Comparison of ENCODE assay signal across 12 cellular contexts in the genomic region with DNA sequence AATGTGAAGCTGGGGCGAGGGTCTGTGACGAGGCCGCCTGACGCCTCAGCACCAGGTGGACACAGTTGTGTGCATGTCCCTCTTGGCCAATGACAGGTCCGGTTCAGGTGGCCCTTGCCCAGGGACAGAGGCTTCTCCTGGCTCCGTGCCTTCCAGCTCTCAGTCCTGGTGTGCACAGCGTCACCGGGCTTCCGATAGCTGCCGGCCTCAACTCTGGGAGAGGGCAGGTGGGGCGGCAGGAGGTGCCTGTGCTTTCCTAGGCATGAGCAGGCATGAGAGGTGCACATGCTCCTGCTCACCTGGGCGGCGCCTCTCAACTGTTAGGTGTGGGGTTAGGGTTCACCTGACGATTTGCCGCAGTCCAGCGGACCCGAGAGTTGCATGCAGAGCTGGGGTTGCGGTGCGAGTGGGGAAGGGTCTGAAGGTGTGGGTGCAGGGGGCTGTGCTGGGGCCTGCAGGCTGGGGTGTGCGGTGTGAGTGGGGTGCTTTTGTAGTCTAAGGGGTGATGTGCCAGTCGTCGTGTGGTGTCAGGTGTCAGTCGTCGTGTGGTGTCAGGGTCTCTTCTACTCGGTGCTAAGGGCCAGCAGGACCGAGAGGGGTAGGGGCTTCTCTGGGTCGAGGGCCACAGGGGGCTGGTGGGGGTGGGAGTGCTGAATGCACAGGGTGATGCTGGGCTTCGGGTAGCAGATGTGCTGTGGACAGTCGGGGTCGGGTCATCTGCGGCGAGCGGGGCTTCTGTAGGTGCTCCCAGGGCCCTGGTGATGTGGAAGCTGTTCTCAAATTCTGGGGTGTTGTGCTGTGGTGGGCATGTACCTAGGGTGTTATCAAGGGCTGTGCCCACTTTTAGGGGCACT. TPM values are rescaled to one million over a fixed set of nuclear protein-coding genes. Genes with fewer than 3 reads are reported as not detected.
DNase-seq lines count a peak whose midpoint lies in the region; TF ChIP-seq lines count a peak whose summit lies in the region.
"Had no signal": no experiment of that assay in that cellular context is flagged by ENCODE, and none has a peak within 500 bp of the region (broad histone marks: within the 10 kb centered on the region; RNA-seq: fewer than 3 reads in every experiment).

No MANE protein-coding gene starts in this region.

- no peaks in the 10 kb centered on the region for H4K20me1 ChIP-seq in smooth muscle cell (ENCODE audit: low read depth)

- H3K9ac ChIP-seq in smooth muscle cell (ENCODE audit: low read depth) = no peak overlapping the region

- 88% methylated on average over 28 of the region's 33 CpGs for WGBS in esophagus muscularis mucosa
- WGBS in smooth muscle cell (ENCODE audit: low lambda C conversion rate) = 94% methylated on average over 29 of the region's 33 CpGs

- TF ChIP-seq CTCF in esophagus muscularis mucosa (IDR thresholded peaks at IDR 0.05) (no peak), smooth muscle cell (IDR thresholded peaks at IDR 0.05; ENCODE audit: borderline replicate concordance, insufficient read depth, poor library complexity, severe bottlenecking) (no peak)

- H3K4me1 ChIP-seq in esophagus muscularis mucosa (peaks cover 30 to 71% (median 61%) of the 10 kb centered on the region in 4 donors), smooth muscle cell (ENCODE audit: low read depth) (peaks cover 4% of the 10 kb centered on the region)

- H3F3A ChIP-seq in smooth muscle cell (ENCODE audit: low read depth) = peaks cover 11% of the 10 kb centered on the region

- peak; percentile 60 for DNase-seq in DMS53 (lab: John Stamatoyannopoulos, UW)
- no peak for DNase-seq in DMS53 treated with DMSO at 0.1 percent for 48 hours (lab: John Stamatoyannopoulos, UW; ENCODE audit: unreplicated experiment)
- no peak for DNase-seq in esophagus muscularis mucosa (ENCODE audit: extremely low spot score)
- no peak for DNase-seq in smooth muscle cell (lab: John Stamatoyannopoulos, UW; ENCODE audit: unreplicated experiment)
- DNase-seq in MV-4-11 (lab: John Stamatoyannopoulos, UW) = no peak
- DNase-seq in NCI-H345 (lab: John Stamatoyannopoulos, UW) = no peak
- DNase-seq: activated naive CD8-positive, alpha-beta T cell treated with anti-CD3 and anti-CD28 coated beads, Interleukin-2, amount 50 U/mL, for 24 hours; NCI-H146 had no signal

- TF ChIP-seq EP300 in esophagus muscularis mucosa (IDR thresholded peaks at IDR 0.05) = no peak

- H3K36me3 ChIP-seq in esophagus muscularis mucosa (peaks cover 0 to under 1% (median 0%) of the 10 kb centered on the region in 4 donors), smooth muscle cell (ENCODE audit: low read depth) (no peaks in the 10 kb centered on the region)
- H3K36me3 ChIP-seq: thoracic aorta had no signal

- H2AFZ ChIP-seq in smooth muscle cell (ENCODE audit: low read depth) = no peak overlapping the region

- H3K27me3 ChIP-seq in esophagus muscularis mucosa = peaks cover 0 to 98% (median 26%) of the 10 kb centered on the region in 4 donors
- H3K27me3 ChIP-seq in smooth muscle cell (ENCODE audit: low read depth) = no peaks in the 10 kb centered on the region

- H3K9me3 ChIP-seq in esophagus muscularis mucosa (no peaks in the 10 kb centered on the region), smooth muscle cell (replicated peaks; ENCODE audit: low read depth) (no peaks in the 10 kb centered on the region)
- H3K9me3 ChIP-seq: thoracic aorta had no signal

- peak overlapping the region; percentile 71 for H3K4me2 ChIP-seq in smooth muscle cell

- H3K27ac ChIP-seq in esophagus muscularis mucosa (replicated peaks in 1 of 4) = peak overlapping the region; percentile 49 to 77 (median 68)
- no peak overlapping the region for H3K27ac ChIP-seq in smooth muscle cell (ENCODE audit: low read depth)
- H3K27ac ChIP-seq: 22Rv1 had no signal

- no peak for TF ChIP-seq POLR2A in esophagus muscularis mucosa (IDR thresholded peaks at IDR 0.05; ENCODE audit: low read depth)

- intact Hi-C loops in esophagus muscularis mucosa (cut with DNase I) = no loop called here

- H3K4me3 ChIP-seq in esophagus muscularis mucosa = peak overlapping the region in 2 of 4 donors; percentile 12 to 22
- H3K4me3 ChIP-seq in smooth muscle cell = no peak overlapping the region
- H3K4me3 ChIP-seq: thoracic aorta had no signal

- no peaks in the 10 kb centered on the region for H3K79me2 ChIP-seq in smooth muscle cell (ENCODE audit: low read depth)

RNA-seq across cellular contexts. Expression of a gene that starts 3.8 kb away (rescaled TPM):
- total RNA-seq in esophagus muscularis mucosa (10 to 100 TPM in 2 of 4 donors, 1 to 10 TPM in 2; 5.6 to 19.0 (median 12.8) TPM), smooth muscle cell (0.54 and 2.9 TPM in 2 replicates)
- 9.7 and 11.3 TPM in 2 replicates for polyA plus RNA-seq in smooth muscle cell
- total RNA-seq: fibroblast of lung, myocyte had no signal
- polyA plus RNA-seq: fibroblast of lung had no signal

RNA-seq across cellular contexts. Expression of a gene that starts 9.8 kb away (rescaled TPM):
- total RNA-seq in esophagus muscularis mucosa (10 to 100 TPM; 22.8 to 59.0 (median 43.6) TPM), smooth muscle cell (24.9 and 41.0 TPM in 2 replicates)
- polyA plus RNA-seq in smooth muscle cell = 83.4 and 89.5 TPM in 2 replicates

RNA-seq across cellular contexts. Expression of a gene that starts 17.2 kb away (rescaled TPM):
- 1 to 10 TPM in 1 of 4 donors, under 1 TPM in 3; 0.17 to 1.6 (median 0.32) TPM for total RNA-seq in esophagus muscularis mucosa
- 0.09 and 2.0 TPM in 2 replicates for total RNA-seq in smooth muscle cell
- polyA plus RNA-seq in smooth muscle cell = 0.87 and 5.2 TPM in 2 replicates

RNA-seq across cellular contexts. Expression of a gene that starts 26.1 kb away (rescaled TPM):
- total RNA-seq in esophagus muscularis mucosa = 10 to 100 TPM; 11.4 to 17.7 (median 12.7) TPM
- total RNA-seq in smooth muscle cell = 14.9 and 17.4 TPM in 2 replicates
- 24.6 and 25.4 TPM in 2 replicates for polyA plus RNA-seq in smooth muscle cell

RNA-seq across cellular contexts. Expression of a gene that starts 26.7 kb away (rescaled TPM):
- total RNA-seq in esophagus muscularis mucosa (1 to 10 TPM in 1 of 4 donors, under 1 TPM in 3; 0.42 to 1.4 (median 0.87) TPM), smooth muscle cell (2.9 and 6.4 TPM in 2 replicates)
- polyA plus RNA-seq in smooth muscle cell = 3.1 and 4.3 TPM in 2 replicates
